In the genomic region with DNA sequence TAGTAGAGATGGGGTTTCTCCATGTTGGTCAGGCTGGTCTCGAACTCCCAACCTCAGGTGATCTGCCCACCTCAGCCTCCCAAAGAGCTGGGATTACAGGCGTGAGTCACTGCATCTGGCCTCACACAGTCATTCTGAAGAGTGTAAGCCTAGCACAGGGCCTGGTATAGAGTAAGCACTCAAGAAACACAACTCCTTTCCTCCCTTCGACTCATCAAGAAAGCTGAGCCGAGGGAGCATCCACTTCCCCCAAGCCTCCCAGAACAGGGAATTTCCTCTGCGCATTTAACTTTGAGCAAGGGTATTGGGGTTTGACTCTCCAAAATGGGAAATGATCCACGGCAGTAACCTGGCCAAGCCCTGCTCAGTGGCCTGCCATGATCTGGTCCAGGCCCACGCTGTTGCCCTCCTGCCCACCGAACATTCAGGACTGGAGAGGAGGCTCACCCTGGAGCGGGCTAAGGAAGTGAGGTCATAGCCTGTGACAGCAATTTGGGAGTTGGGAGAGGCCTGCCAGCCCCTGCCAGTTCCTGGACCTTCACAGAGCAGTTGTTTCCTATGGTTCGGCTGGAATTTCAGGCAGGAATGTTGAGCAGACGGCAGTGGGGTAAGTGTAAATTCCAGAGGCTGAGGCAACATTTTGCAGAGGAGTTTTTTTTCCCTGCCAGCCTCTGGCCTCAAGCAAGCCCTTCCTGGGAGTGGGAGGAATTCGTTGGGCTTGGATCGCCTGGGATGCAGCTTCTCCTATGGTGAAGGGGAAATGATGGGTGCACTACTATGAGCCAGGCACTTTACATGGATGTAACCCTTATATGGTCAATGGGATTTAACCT, we compare ENCODE assay signal across 1 cellular context.
A peak's percentile ranks its signal among the peaks of the same experiment; 100 is the strongest.
TF ChIP-seq lines count a peak whose summit lies in the region.

No MANE protein-coding gene starts in this region.

TF ChIP-seq in HepG2, 621 proteins besides CTCF, POLR2A, EP300 and RAD21 (continued from another document and continues in another):
- TF ChIP-seq, protein P1, sequence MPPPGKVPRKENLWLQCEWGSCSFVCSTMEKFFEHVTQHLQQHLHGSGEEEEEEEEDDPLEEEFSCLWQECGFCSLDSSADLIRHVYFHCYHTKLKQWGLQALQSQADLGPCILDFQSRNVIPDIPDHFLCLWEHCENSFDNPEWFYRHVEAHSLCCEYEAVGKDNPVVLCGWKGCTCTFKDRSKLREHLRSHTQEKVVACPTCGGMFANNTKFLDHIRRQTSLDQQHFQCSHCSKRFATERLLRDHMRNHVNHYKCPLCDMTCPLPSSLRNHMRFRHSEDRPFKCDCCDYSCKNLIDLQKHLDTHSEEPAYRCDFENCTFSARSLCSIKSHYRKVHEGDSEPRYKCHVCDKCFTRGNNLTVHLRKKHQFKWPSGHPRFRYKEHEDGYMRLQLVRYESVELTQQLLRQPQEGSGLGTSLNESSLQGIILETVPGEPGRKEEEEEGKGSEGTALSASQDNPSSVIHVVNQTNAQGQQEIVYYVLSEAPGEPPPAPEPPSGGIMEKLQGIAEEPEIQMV (CRISPR knock-in tag; IDR thresholded peaks at IDR 0.05; ENCODE audit: low read depth): no peak
- TF ChIP-seq ATF5 (CRISPR knock-in tag; IDR thresholded peaks at IDR 0.05; ENCODE audit: low read depth) (no peak), NCOA1 (CRISPR knock-in tag; IDR thresholded peaks at IDR 0.05) (no peak), NBN (conservative IDR thresholded peaks at IDR 0.05) (no peak), KDM2A (CRISPR knock-in tag; IDR thresholded peaks at IDR 0.05; ENCODE audit: borderline replicate concordance, low read depth) (no peak), GABPA (IDR thresholded peaks at IDR 0.05; ENCODE audit: low read depth, low read length) (no peak), GABPA (CRISPR knock-in tag; IDR thresholded peaks at IDR 0.05; ENCODE audit: low read depth) (no peak), PHB2 (IDR thresholded peaks at IDR 0.05; ENCODE audit: partially characterized antibody) (no peak), ZNF337 (CRISPR knock-in tag; IDR thresholded peaks at IDR 0.05; ENCODE audit: borderline replicate concordance, low read depth) (no peak), PHF20 (CRISPR knock-in tag; IDR thresholded peaks at IDR 0.05) (no peak), SKI (IDR thresholded peaks at IDR 0.05; ENCODE audit: partially characterized antibody) (no peak), ZNF382 (CRISPR knock-in tag; IDR thresholded peaks at IDR 0.05; ENCODE audit: borderline replicate concordance) (no peak), ZNF138 (CRISPR knock-in tag; IDR thresholded peaks at IDR 0.05; ENCODE audit: low read depth) (no peak), CBX5 (CRISPR knock-in tag; IDR thresholded peaks at IDR 0.05; ENCODE audit: borderline replicate concordance) (no peak), ZNF776 (CRISPR knock-in tag; IDR thresholded peaks at IDR 0.05) (no peak), NFKB2 (CRISPR knock-in tag; IDR thresholded peaks at IDR 0.05; ENCODE audit: borderline replicate concordance) (no peak), TOPORS (CRISPR knock-in tag; IDR thresholded peaks at IDR 0.05) (no peak), TIGD3 (CRISPR knock-in tag; IDR thresholded peaks at IDR 0.05; ENCODE audit: borderline replicate concordance) (no peak), ATF7 (IDR thresholded peaks at IDR 0.05) (no peak), ATF7 (CRISPR knock-in tag; IDR thresholded peaks at IDR 0.05) (no peak), ZGPAT (CRISPR knock-in tag; IDR thresholded peaks at IDR 0.05) (no peak), ZNF143 (CRISPR knock-in tag; IDR thresholded peaks at IDR 0.05) (no peak), ZNF772 (CRISPR knock-in tag; IDR thresholded peaks at IDR 0.05) (no peak), SRSF9 (IDR thresholded peaks at IDR 0.05; ENCODE audit: borderline replicate concordance, insufficient read depth, low read depth, low read length, poor library complexity, severe bottlenecking) (no peak), ELF4 (CRISPR knock-in tag; IDR thresholded peaks at IDR 0.05; ENCODE audit: borderline replicate concordance) (no peak), MAF1 (CRISPR knock-in tag; IDR thresholded peaks at IDR 0.05; ENCODE audit: borderline replicate concordance) (no peak), ZNF256 (CRISPR knock-in tag; conservative IDR thresholded peaks at IDR 0.05) (no peak), GTF2F1 (IDR thresholded peaks at IDR 0.05; ENCODE audit: low read length) (no peak), NR3C1 (CRISPR knock-in tag; IDR thresholded peaks at IDR 0.05) (no peak), MXD1 (CRISPR knock-in tag; IDR thresholded peaks at IDR 0.05) (no peak), ZNF136 (CRISPR knock-in tag; IDR thresholded peaks at IDR 0.05; ENCODE audit: low read depth) (no peak), ZNF614 (CRISPR knock-in tag; IDR thresholded peaks at IDR 0.05; ENCODE audit: borderline replicate concordance) (0 out of 2 replicates have a peak, but pooled peaks have one; percentile 55), ZNF33A (CRISPR knock-in tag; IDR thresholded peaks at IDR 0.05; ENCODE audit: borderline replicate concordance) (no peak), CBX1 (IDR thresholded peaks at IDR 0.05; ENCODE audit: low read depth) (no peak), ARNT2 (CRISPR knock-in tag; IDR thresholded peaks at IDR 0.05; ENCODE audit: low read depth) (no peak), DBP (CRISPR knock-in tag; IDR thresholded peaks at IDR 0.05; ENCODE audit: not compliant biosample characterization) (no peak), ZNF232 (CRISPR knock-in tag; IDR thresholded peaks at IDR 0.05; ENCODE audit: borderline replicate concordance) (no peak), ATM (IDR thresholded peaks at IDR 0.05; ENCODE audit: borderline replicate concordance) (no peak), KDM5A (IDR thresholded peaks at IDR 0.05; ENCODE audit: borderline replicate concordance, low read length) (no peak), RBM22 (optimal IDR thresholded peaks at IDR 0.05; ENCODE audit: low read length) (no peak), USF2 (IDR thresholded peaks at IDR 0.05; ENCODE audit: low read depth, low read length) (no peak), USF2 (CRISPR knock-in tag; IDR thresholded peaks at IDR 0.05; ENCODE audit: borderline replicate concordance) (no peak), AGO2 (optimal IDR thresholded peaks at IDR 0.05; ENCODE audit: low read depth, low read length) (no peak), FOXO4 (CRISPR knock-in tag; conservative IDR thresholded peaks at IDR 0.05) (no peak), ZFX (CRISPR knock-in tag; IDR thresholded peaks at IDR 0.05; ENCODE audit: low read depth) (peak; percentile 49; the same call in 1 of the 2 replicates), FOXA3 (CRISPR knock-in tag; IDR thresholded peaks at IDR 0.05) (0 out of 2 replicates have a peak, but pooled peaks have one; percentile 20), ZNF567 (CRISPR knock-in tag; IDR thresholded peaks at IDR 0.05; ENCODE audit: borderline replicate concordance) (no peak), THAP11 (CRISPR knock-in tag; IDR thresholded peaks at IDR 0.05) (0 out of 2 replicates have a peak, but pooled peaks have one; percentile 21), YY1 (IDR thresholded peaks at IDR 0.05; ENCODE audit: insufficient read depth, insufficient replicate concordance, low read depth, low read length) (no peak), ZNF441 (CRISPR knock-in tag; IDR thresholded peaks at IDR 0.05; ENCODE audit: borderline replicate concordance) (no peak), PAX8 (CRISPR knock-in tag; IDR thresholded peaks at IDR 0.05; ENCODE audit: borderline replicate concordance) (no peak)
- TF ChIP-seq, protein P2, sequence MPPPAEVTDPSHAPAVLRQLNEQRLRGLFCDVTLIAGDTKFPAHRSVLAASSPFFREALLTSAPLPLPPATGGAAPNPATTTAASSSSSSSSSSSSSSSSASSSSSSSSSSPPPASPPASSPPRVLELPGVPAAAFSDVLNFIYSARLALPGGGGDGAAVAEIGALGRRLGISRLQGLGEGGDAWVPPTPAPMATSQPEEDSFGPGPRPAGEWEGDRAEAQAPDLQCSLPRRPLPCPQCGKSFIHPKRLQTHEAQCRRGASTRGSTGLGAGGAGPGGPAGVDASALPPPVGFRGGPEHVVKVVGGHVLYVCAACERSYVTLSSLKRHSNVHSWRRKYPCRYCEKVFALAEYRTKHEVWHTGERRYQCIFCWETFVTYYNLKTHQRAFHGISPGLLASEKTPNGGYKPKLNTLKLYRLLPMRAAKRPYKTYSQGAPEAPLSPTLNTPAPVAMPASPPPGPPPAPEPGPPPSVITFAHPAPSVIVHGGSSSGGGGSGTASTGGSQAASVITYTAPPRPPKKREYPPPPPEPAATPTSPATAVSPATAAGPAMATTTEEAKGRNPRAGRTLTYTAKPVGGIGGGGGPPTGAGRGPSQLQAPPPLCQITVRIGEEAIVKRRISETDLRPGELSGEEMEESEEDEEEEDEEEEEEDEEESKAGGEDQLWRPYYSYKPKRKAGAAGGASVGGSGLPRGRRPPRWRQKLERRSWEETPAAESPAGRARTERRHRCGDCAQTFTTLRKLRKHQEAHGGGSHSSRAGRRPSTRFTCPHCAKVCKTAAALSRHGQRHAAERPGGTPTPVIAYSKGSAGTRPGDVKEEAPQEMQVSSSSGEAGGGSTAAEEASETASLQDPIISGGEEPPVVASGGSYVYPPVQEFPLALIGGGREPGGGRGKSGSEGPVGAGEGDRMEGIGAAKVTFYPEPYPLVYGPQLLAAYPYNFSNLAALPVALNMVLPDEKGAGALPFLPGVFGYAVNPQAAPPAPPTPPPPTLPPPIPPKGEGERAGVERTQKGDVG (CRISPR knock-in tag; IDR thresholded peaks at IDR 0.05; ENCODE audit: borderline replicate concordance): no peak
- TF ChIP-seq, protein P3, sequence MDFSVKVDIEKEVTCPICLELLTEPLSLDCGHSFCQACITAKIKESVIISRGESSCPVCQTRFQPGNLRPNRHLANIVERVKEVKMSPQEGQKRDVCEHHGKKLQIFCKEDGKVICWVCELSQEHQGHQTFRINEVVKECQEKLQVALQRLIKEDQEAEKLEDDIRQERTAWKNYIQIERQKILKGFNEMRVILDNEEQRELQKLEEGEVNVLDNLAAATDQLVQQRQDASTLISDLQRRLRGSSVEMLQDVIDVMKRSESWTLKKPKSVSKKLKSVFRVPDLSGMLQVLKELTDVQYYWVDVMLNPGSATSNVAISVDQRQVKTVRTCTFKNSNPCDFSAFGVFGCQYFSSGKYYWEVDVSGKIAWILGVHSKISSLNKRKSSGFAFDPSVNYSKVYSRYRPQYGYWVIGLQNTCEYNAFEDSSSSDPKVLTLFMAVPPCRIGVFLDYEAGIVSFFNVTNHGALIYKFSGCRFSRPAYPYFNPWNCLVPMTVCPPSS (IDR thresholded peaks at IDR 0.05): no peak
